In genomic region chr3:167887096-167887495, GRCh38 we compare ENCODE assay signal across 16 cellular contexts.
DNase-seq lines count a peak whose midpoint lies in the region; ATAC-seq and TF ChIP-seq lines count a peak whose summit lies in the region.
"Had no signal": no experiment of that assay in that cellular context is flagged by ENCODE, and none has a peak within 500 bp of the region (broad histone marks: within the 10 kb centered on the region; RNA-seq: fewer than 3 reads in every experiment).

No MANE protein-coding gene starts in this region.

- H3K27ac Mint-ChIP-seq in endodermal cell, result peak overlapping the region; percentile 48
- peak overlapping the region; percentile 39 to 80 (median 42) for H3K27ac Mint-ChIP-seq in nephron
- no peak overlapping the region for H3K27ac Mint-ChIP-seq in osteocyte (ENCODE audit: unreplicated experiment)
- H3K27ac Mint-ChIP-seq: activated naive CD8-positive, alpha-beta T cell treated with anti-CD3 and anti-CD28 coated beads, Interleukin-2, amount 10 ng/mL, durations not matched to agents 7 days and 5 days had no signal

- H3K79me2 ChIP-seq in GM23248 (ENCODE audit: insufficient read depth) (no peaks in the 10 kb centered on the region), PC-3 (ENCODE audit: low read length) (no peaks in the 10 kb centered on the region)

- no peak for TF ChIP-seq CTCF in PC-3 (conservative IDR thresholded peaks at IDR 0.05; ENCODE audit: low read depth, low read length)
- TF ChIP-seq CTCF in endodermal cell (conservative IDR thresholded peaks at IDR 0.05), result no peak
- TF ChIP-seq CTCF in nephron (IDR thresholded peaks at IDR 0.05; ENCODE audit: unreplicated experiment in 3 of 3), result no peak
- TF ChIP-seq CTCF in osteocyte (IDR thresholded peaks at IDR 0.05), result no peak
- no peak for TF ChIP-seq CTCF in sigmoid colon (IDR thresholded peaks at IDR 0.05)

- no peak overlapping the region for H3K9ac ChIP-seq in GM23248
- no peak overlapping the region for H3K9ac ChIP-seq in PC-3 (ENCODE audit: low read length)
- no peak overlapping the region for H3K9ac ChIP-seq in endodermal cell (ENCODE audit: extremely low read depth, low read length, poor library complexity, severe bottlenecking)
- H3K9ac ChIP-seq: SK-N-SH had no signal

- H3K27ac ChIP-seq in GM23248 (no peak overlapping the region), PC-3 (ENCODE audit: low read length) (peak overlapping the region; percentile 63), endodermal cell (ENCODE audit: low read depth, low read length) (no peak overlapping the region), sigmoid colon (no peak overlapping the region)
- H3K27ac ChIP-seq: neutrophil had no signal

- no peak for TF ChIP-seq EP300 in sigmoid colon (IDR thresholded peaks at IDR 0.05)

- no TSS peak for BruUV-seq in PC-3 (replicated peaks; lab: Mats Ljungman, UMichigan)

- no peak overlapping the region for H3K4me3 Mint-ChIP-seq in endodermal cell
- H3K4me3 Mint-ChIP-seq in nephron, result no peak overlapping the region
- no peak overlapping the region for H3K4me3 Mint-ChIP-seq in osteocyte (ENCODE audit: unreplicated experiment)
- H3K4me3 Mint-ChIP-seq: activated naive CD8-positive, alpha-beta T cell treated with anti-CD3 and anti-CD28 coated beads, Interleukin-2, amount 10 ng/mL, durations not matched to agents 7 days and 5 days; central memory CD8-positive, alpha-beta T cell had no signal

- H3K9me3 Mint-ChIP-seq in endodermal cell, result no peaks in the 10 kb centered on the region
- H3K9me3 Mint-ChIP-seq in nephron, result no peaks in the 10 kb centered on the region
- H3K9me3 Mint-ChIP-seq in osteocyte (ENCODE audit: unreplicated experiment), result no peaks in the 10 kb centered on the region
- H3K9me3 Mint-ChIP-seq: activated naive CD8-positive, alpha-beta T cell treated with anti-CD3 and anti-CD28 coated beads, Interleukin-2, amount 10 ng/mL, durations not matched to agents 7 days and 5 days; central memory CD8-positive, alpha-beta T cell had no signal

- H3K27me3 ChIP-seq in GM23248 (replicated peaks; ENCODE audit: insufficient read depth), result peaks cover 8% of the 10 kb centered on the region
- H3K27me3 ChIP-seq in PC-3 (ENCODE audit: low read length), result peaks cover 11% of the 10 kb centered on the region; the same call in 1 of the 2 replicates
- no peaks in the 10 kb centered on the region for H3K27me3 ChIP-seq in endodermal cell (ENCODE audit: control insufficient read depth, insufficient read depth, low read length, poor library complexity, severe bottlenecking)
- H3K27me3 ChIP-seq in sigmoid colon, result no peaks in the 10 kb centered on the region
- H3K27me3 ChIP-seq: neutrophil had no signal

- H3K36me3 ChIP-seq in GM23248 (ENCODE audit: low read depth), result no peaks in the 10 kb centered on the region
- H3K36me3 ChIP-seq in PC-3 (ENCODE audit: low read depth, low read length), result no peaks in the 10 kb centered on the region
- no peaks in the 10 kb centered on the region for H3K36me3 ChIP-seq in endodermal cell (ENCODE audit: control insufficient read depth, insufficient read depth, low read length)
- no peaks in the 10 kb centered on the region for H3K36me3 ChIP-seq in sigmoid colon
- H3K36me3 ChIP-seq: neutrophil had no signal

- H3K4me2 ChIP-seq in GM23248 (ENCODE audit: unreplicated experiment) (no peak overlapping the region), PC-3 (ENCODE audit: low read length) (peak overlapping the region; percentile 60)
- H3K4me2 ChIP-seq: SK-N-SH had no signal

- no peaks in the 10 kb centered on the region for H3K9me3 ChIP-seq in GM23248 (ENCODE audit: low read depth)
- H3K9me3 ChIP-seq in PC-3 (ENCODE audit: low read length), result no peaks in the 10 kb centered on the region
- no peaks in the 10 kb centered on the region for H3K9me3 ChIP-seq in endodermal cell (ENCODE audit: control insufficient read depth, low read length)
- H3K9me3 ChIP-seq in sigmoid colon, result no peaks in the 10 kb centered on the region
- H3K9me3 ChIP-seq: neutrophil, SK-N-SH had no signal

- ATAC-seq in PC-3, result peak; percentile 91
- no peak for ATAC-seq in GM21825 (IDR thresholded peaks at IDR 0.05; ENCODE audit: unreplicated experiment)
- ATAC-seq: HCT116 had no signal

- H3F3A ChIP-seq in GM23248 (ENCODE audit: insufficient read depth), result no peaks in the 10 kb centered on the region
- peaks cover 3% of the 10 kb centered on the region for H3F3A ChIP-seq in PC-3 (ENCODE audit: low read length, unreplicated experiment)

- no peak for TF ChIP-seq POLR2A in sigmoid colon (IDR thresholded peaks at IDR 0.05)

- H2AFZ ChIP-seq in GM23248, result no peak overlapping the region
- H2AFZ ChIP-seq in PC-3 (ENCODE audit: low read length), result no peak overlapping the region

- POLR2A ChIA-PET in PC-3 (lab: Charles Lee; ENCODE audit: unreplicated experiment), result interaction anchor here (0.6 kb wide), 1 partner anchor 420 kb away, joined by 3 read pairs; no protein-coding TSS in a partner anchor

- 0 to 4% methylated on average over 1 of the region's 1 CpG for WGBS in GM23248 (ENCODE audit: low coverage in 1 of 2, low lambda C conversion rate in 2 of 2, missing lambda C conversion rate in 2 of 2), 2 experiments
- whole genome bisulfite sequencing in endodermal cell (ENCODE audit: insufficient coverage in 1 of 2, insufficient read length in 1 of 2), 2 experiments, result 94% methylated on average over 1 of the region's 1 CpG; no CpG with 5 or more reads in 1 of the 2 experiments
- WGBS in sigmoid colon, 2 donors, result 49 to 64% methylated on average over 1 of the region's 1 CpG

- H3K4me3 ChIP-seq in GM23248, result no peak overlapping the region
- 0 out of 2 replicates have a peak overlapping the region, but pooled peaks have one; percentile 9 for H3K4me3 ChIP-seq in PC-3 (ENCODE audit: low read length)
- no peak overlapping the region for H3K4me3 ChIP-seq in endodermal cell (ENCODE audit: low read length)
- H3K4me3 ChIP-seq in sigmoid colon, result no peak overlapping the region

- peaks cover 31% of the 10 kb centered on the region for H3K4me1 Mint-ChIP-seq in endodermal cell
- H3K4me1 Mint-ChIP-seq in nephron, result peaks cover 15% of the 10 kb centered on the region
- H3K4me1 Mint-ChIP-seq in osteocyte (ENCODE audit: unreplicated experiment), result peaks cover 6% of the 10 kb centered on the region
- H3K4me1 Mint-ChIP-seq: activated naive CD8-positive, alpha-beta T cell treated with anti-CD3 and anti-CD28 coated beads, Interleukin-2, amount 10 ng/mL, durations not matched to agents 7 days and 5 days; central memory CD8-positive, alpha-beta T cell had no signal

- H3K9me2 ChIP-seq in GM23248 (ENCODE audit: insufficient read depth) (no peaks in the 10 kb centered on the region), PC-3 (replicated peaks; ENCODE audit: low read length) (no peaks in the 10 kb centered on the region)
- H3K9me2 ChIP-seq: SK-N-SH had no signal

- in situ Hi-C loops in GM23248 (cut with MboI), result loop anchor here (25.0 kb wide), 1 partner anchor 475 kb away; no protein-coding TSS in a partner anchor

- H3K4me1 ChIP-seq in GM23248 (ENCODE audit: insufficient read depth), result no peaks in the 10 kb centered on the region
- H3K4me1 ChIP-seq in PC-3 (ENCODE audit: insufficient read depth, low read length), result peaks cover 16% of the 10 kb centered on the region
- H3K4me1 ChIP-seq in endodermal cell (ENCODE audit: control insufficient read depth, insufficient read depth, low read length), result peaks cover 4% of the 10 kb centered on the region
- H3K4me1 ChIP-seq in sigmoid colon, result peaks cover 0 to 2% (median 0%) of the 10 kb centered on the region in 4 donors

- H4K20me1 ChIP-seq in GM23248 (ENCODE audit: insufficient read depth), result no peaks in the 10 kb centered on the region
- no peaks in the 10 kb centered on the region for H4K20me1 ChIP-seq in PC-3 (ENCODE audit: low read length)

- H3K27me3 Mint-ChIP-seq in endodermal cell (ENCODE audit: insufficient read depth) (no peaks in the 10 kb centered on the region), nephron (ENCODE audit: low read depth) (no peaks in the 10 kb centered on the region), osteocyte (ENCODE audit: unreplicated experiment) (peaks cover 29% of the 10 kb centered on the region)

- CTCF ChIA-PET in PC-3 (lab: Charles Lee), result interaction anchor here (0.6 kb wide), 1 partner anchor 154 kb away, joined by 3 read pairs; no protein-coding TSS in a partner anchor

- no peaks in the 10 kb centered on the region for H3K36me3 Mint-ChIP-seq in endodermal cell (ENCODE audit: low read depth)
- no peaks in the 10 kb centered on the region for H3K36me3 Mint-ChIP-seq in nephron (ENCODE audit: low read depth)
- H3K36me3 Mint-ChIP-seq in osteocyte (ENCODE audit: unreplicated experiment), result no peaks in the 10 kb centered on the region
- H3K36me3 Mint-ChIP-seq: activated naive CD8-positive, alpha-beta T cell treated with anti-CD3 and anti-CD28 coated beads, Interleukin-2, amount 10 ng/mL, durations not matched to agents 7 days and 5 days had no signal

- intact Hi-C loops in PC-3 (cut with micrococcal nuclease), result loop anchor here (1.0 kb wide), 1 partner anchor 153 kb away; no protein-coding TSS in a partner anchor
- intact Hi-C loops in sigmoid colon (cut with DNase I), result no loop called here

- DNase-seq in GM23248 (peak; percentile 33), PC-3 (peak; percentile 87), endodermal cell (no peak), osteocyte (ENCODE audit: extremely low spot score, unreplicated experiment) (no peak), sigmoid colon (no peak)
- DNase-seq: activated naive CD8-positive, alpha-beta T cell treated with anti-CD3 and anti-CD28 coated beads, Interleukin-2, amount 10 ng/mL, durations not matched to agents 7 days and 5 days; activated T-cell treated with anti-CD3 and anti-CD28 coated beads, Interleukin-2, amount 50 U/mL, for 1 hour; NCI-H1105 treated with DMSO at 0.1 percent for 48 hours; NCI-H345; SK-N-SH; stimulated activated CD4-positive, alpha-beta T cell treated with anti-CD3 and anti-CD28 coated beads, Interleukin-4, amount 100 ng/mL, for 4 hours had no signal

Comparison
In these comparisons a context has a peak if more than half of its experiments do, and no peak if none do; other contexts are left out.
1. DNase-seq: peak in GM23248 (single experiment) and PC-3 (single experiment); none in endodermal cell (single experiment), osteocyte (single experiment) and sigmoid colon (single experiment).